11 cellular contexts compared by ENCODE assay signal in genomic region chr18:34880882-34881852, GRCh38.
DNase-seq lines count a peak whose midpoint lies in the region; FAIRE-seq and TF ChIP-seq lines count a peak whose summit lies in the region.
"Had no signal": no experiment of that assay in that cellular context is flagged by ENCODE, and none has a peak within 500 bp of the region (broad histone marks: within the 10 kb centered on the region; RNA-seq: fewer than 3 reads in every experiment).

No MANE protein-coding gene starts in this region.

- H3K4me3 Mint-ChIP-seq in astrocyte (ENCODE audit: unreplicated experiment) (no peak overlapping the region), Caco-2 (ENCODE audit: unreplicated experiment) (no peak overlapping the region)
- H3K4me3 Mint-ChIP-seq: H9 had no signal

- 81% methylated on average over 4 of the region's 4 CpGs for WGBS in hepatocyte (ENCODE audit: low lambda C conversion rate, missing lambda C conversion rate)
- 79 to 85% methylated on average over 4 of the region's 4 CpGs for WGBS in thyroid gland, 2 donors
- WGBS in spleen, 5 donors: 87 to 95% (median 89%) methylated on average over 4 of the region's 4 CpGs

- H3K27me3 ChIP-seq in astrocyte (ENCODE audit: insufficient read depth, low read length) (no peaks in the 10 kb centered on the region), hepatocyte (no peaks in the 10 kb centered on the region), thyroid gland (no peaks in the 10 kb centered on the region), Caco-2 (replicated peaks; ENCODE audit: control insufficient read depth, insufficient read depth, low read length) (no peaks in the 10 kb centered on the region), spleen (replicated peaks in 1 of 7) (no peaks in the 10 kb centered on the region)

- H3K79me2 ChIP-seq in astrocyte (ENCODE audit: insufficient read depth, low read length): no peaks in the 10 kb centered on the region
- H3K79me2 ChIP-seq in hepatocyte: no peaks in the 10 kb centered on the region

- intact Hi-C loops in thyroid gland (cut with DNase I): no loop called here
- intact Hi-C loops in Caco-2 (cut with micrococcal nuclease; ENCODE audit: unreplicated experiment): loop anchor here (2.0 to 10.0 kb wide), 2 partner anchors 124 to 264 kb away; no protein-coding TSS in a partner anchor
- intact Hi-C loops in spleen (cut with DNase I; ENCODE audit: low total_unique reads): no loop called here

- H3K9ac ChIP-seq in astrocyte (ENCODE audit: low read length): no peak overlapping the region

- H3K36me3 ChIP-seq in astrocyte (ENCODE audit: insufficient read depth, low read length) (peaks cover 2% of the 10 kb centered on the region), hepatocyte (replicated peaks; ENCODE audit: insufficient read depth, low read depth) (no peaks in the 10 kb centered on the region), thyroid gland (no peaks in the 10 kb centered on the region), Caco-2 (ENCODE audit: control insufficient read depth, insufficient read depth, low read length) (no peaks in the 10 kb centered on the region), spleen (peaks cover 0 to 36% (median 0%) of the 10 kb centered on the region in 6 donors)

- H3K9me3 ChIP-seq in astrocyte (ENCODE audit: insufficient read depth, low read depth, low read length): no peaks in the 10 kb centered on the region
- no peaks in the 10 kb centered on the region for H3K9me3 ChIP-seq in hepatocyte (ENCODE audit: low read depth)
- no peaks in the 10 kb centered on the region for H3K9me3 ChIP-seq in thyroid gland
- H3K9me3 ChIP-seq in Caco-2: no peaks in the 10 kb centered on the region
- H3K9me3 ChIP-seq in spleen: no peaks in the 10 kb centered on the region

- DNase-seq in DMS153 treated with DMSO at 0.1 percent for 48 hours (lab: John Stamatoyannopoulos, UW; ENCODE audit: unreplicated experiment) (peak; percentile 8), DMS153 (lab: John Stamatoyannopoulos, UW) (no peak), astrocyte (ENCODE audit: low read depth) (no peak), hepatocyte (ENCODE audit: low spot score) (peak; percentile 31), thyroid gland (no peak), Caco-2 (no peak), spleen (no peak)
- no peak for DNase-seq in activated T-cell treated with anti-CD3 and anti-CD28 coated beads, Interleukin-2, amount 50 U/mL, for 48 hours
- DNase-seq: activated CD4-positive, CD25-positive, alpha-beta regulatory T cell; H9 had no signal

- TF ChIP-seq CTCF in astrocyte (IDR thresholded peaks at IDR 0.05; ENCODE audit: insufficient read depth, low read depth, low read length) (peak; percentile 16), hepatocyte (IDR thresholded peaks at IDR 0.05; ENCODE audit: poor library complexity) (peak; percentile 52), thyroid gland (IDR thresholded peaks at IDR 0.05) (no peak), Caco-2 (IDR thresholded peaks at IDR 0.05; ENCODE audit: insufficient read depth in 1 of 2, low read depth in 1 of 2, low read length in 1 of 2, severe bottlenecking in 1 of 2, unreplicated experiment in 1 of 2) (peak in 1 of 2 experiments; percentile 18), spleen (IDR thresholded peaks at IDR 0.05 in 8 of 11, conservative IDR thresholded peaks at IDR 0.05 in 3 of 11) (no peak)

- no peak overlapping the region for H2AFZ ChIP-seq in astrocyte (ENCODE audit: low read depth, low read length)
- no peak overlapping the region for H2AFZ ChIP-seq in hepatocyte

- H3K4me1 Mint-ChIP-seq in astrocyte (ENCODE audit: low read depth, unreplicated experiment) (no peaks in the 10 kb centered on the region), Caco-2 (ENCODE audit: low read depth, unreplicated experiment) (no peaks in the 10 kb centered on the region)
- H3K4me1 Mint-ChIP-seq: H9 had no signal

- H3K36me3 Mint-ChIP-seq in astrocyte (ENCODE audit: low read depth, unreplicated experiment) (peaks cover 3% of the 10 kb centered on the region), Caco-2 (ENCODE audit: insufficient read depth, unreplicated experiment) (no peaks in the 10 kb centered on the region)

- CTCF ChIA-PET in Caco-2 (lab: Charles Lee): no interaction called here

- POLR2A ChIA-PET in Caco-2 (lab: Charles Lee): no interaction called here

- H3K27me3 Mint-ChIP-seq in astrocyte (ENCODE audit: low read depth, unreplicated experiment): no peaks in the 10 kb centered on the region
- H3K27me3 Mint-ChIP-seq in Caco-2 (ENCODE audit: insufficient read depth, unreplicated experiment): no peaks in the 10 kb centered on the region

- H3K27ac Mint-ChIP-seq in astrocyte (ENCODE audit: unreplicated experiment): no peak overlapping the region
- H3K27ac Mint-ChIP-seq in Caco-2 (ENCODE audit: unreplicated experiment): no peak overlapping the region
- H3K27ac Mint-ChIP-seq: H9 had no signal

- H4K20me1 ChIP-seq in astrocyte (ENCODE audit: insufficient read depth, low read length) (no peaks in the 10 kb centered on the region), hepatocyte (ENCODE audit: insufficient read depth, poor library complexity, severe bottlenecking) (no peaks in the 10 kb centered on the region)

- no peak for FAIRE-seq in astrocyte (lab: Jason Lieb, UNC)
- FAIRE-seq: GM12891 had no signal

- no peak overlapping the region for H3K27ac ChIP-seq in astrocyte (ENCODE audit: low read depth, low read length)
- no peak overlapping the region for H3K27ac ChIP-seq in hepatocyte
- H3K27ac ChIP-seq in thyroid gland: peak overlapping the region; percentile 45 to 73 (median 57)
- no peak overlapping the region for H3K27ac ChIP-seq in spleen

- H3K4me3 ChIP-seq in astrocyte (ENCODE audit: insufficient read depth, low read depth, low read length) (no peak overlapping the region), hepatocyte (no peak overlapping the region), thyroid gland (replicated peaks in 1 of 3) (no peak overlapping the region), Caco-2 (ENCODE audit: low read depth, low read length) (no peak overlapping the region), spleen (no peak overlapping the region)

- H3K9me3 Mint-ChIP-seq in astrocyte (ENCODE audit: unreplicated experiment): no peaks in the 10 kb centered on the region
- H3K9me3 Mint-ChIP-seq in Caco-2 (ENCODE audit: unreplicated experiment): no peaks in the 10 kb centered on the region
- H3K9me3 Mint-ChIP-seq: H9 had no signal

- H3K4me1 ChIP-seq in astrocyte (ENCODE audit: insufficient read depth, low read length) (no peaks in the 10 kb centered on the region), hepatocyte (ENCODE audit: insufficient read depth) (no peaks in the 10 kb centered on the region), thyroid gland (peaks cover 12 to 46% of the 10 kb centered on the region in 2 donors), Caco-2 (no peaks in the 10 kb centered on the region), spleen (no peaks in the 10 kb centered on the region)

- no TSS peak for BruUV-seq in Caco-2 (replicated peaks; lab: Mats Ljungman, UMichigan)

- no peaks in the 10 kb centered on the region for H3K9me2 ChIP-seq in hepatocyte (replicated peaks; ENCODE audit: insufficient read depth)

- TF ChIP-seq POLR2A in thyroid gland (IDR thresholded peaks at IDR 0.05) (no peak), spleen (IDR thresholded peaks at IDR 0.05) (no peak)

- H3K4me2 ChIP-seq in astrocyte (ENCODE audit: low read length) (no peak overlapping the region), hepatocyte (no peak overlapping the region)

Comparison
In these comparisons a context has a peak if more than half of its experiments do, and no peak if none do; other contexts are left out.
1. DNase-seq: peak in DMS153 treated with DMSO at 0.1 percent for 48 hours (single experiment) and hepatocyte (single experiment); none in DMS153 (single experiment), astrocyte (single experiment), thyroid gland (0 of 2), Caco-2 (0 of 2), activated T-cell treated with anti-CD3 and anti-CD28 coated beads, Interleukin-2, amount 50 U/mL, for 48 hours (0 of 2) and spleen (single experiment).
2. H3K27ac ChIP-seq: peak in thyroid gland (3 of 3); none in astrocyte (single experiment), hepatocyte (single experiment) and spleen (0 of 8).
3. CTCF ChIP-seq: peak in astrocyte (single experiment) and hepatocyte (single experiment); none in thyroid gland (0 of 6) and spleen (0 of 11).